In the genomic region with DNA sequence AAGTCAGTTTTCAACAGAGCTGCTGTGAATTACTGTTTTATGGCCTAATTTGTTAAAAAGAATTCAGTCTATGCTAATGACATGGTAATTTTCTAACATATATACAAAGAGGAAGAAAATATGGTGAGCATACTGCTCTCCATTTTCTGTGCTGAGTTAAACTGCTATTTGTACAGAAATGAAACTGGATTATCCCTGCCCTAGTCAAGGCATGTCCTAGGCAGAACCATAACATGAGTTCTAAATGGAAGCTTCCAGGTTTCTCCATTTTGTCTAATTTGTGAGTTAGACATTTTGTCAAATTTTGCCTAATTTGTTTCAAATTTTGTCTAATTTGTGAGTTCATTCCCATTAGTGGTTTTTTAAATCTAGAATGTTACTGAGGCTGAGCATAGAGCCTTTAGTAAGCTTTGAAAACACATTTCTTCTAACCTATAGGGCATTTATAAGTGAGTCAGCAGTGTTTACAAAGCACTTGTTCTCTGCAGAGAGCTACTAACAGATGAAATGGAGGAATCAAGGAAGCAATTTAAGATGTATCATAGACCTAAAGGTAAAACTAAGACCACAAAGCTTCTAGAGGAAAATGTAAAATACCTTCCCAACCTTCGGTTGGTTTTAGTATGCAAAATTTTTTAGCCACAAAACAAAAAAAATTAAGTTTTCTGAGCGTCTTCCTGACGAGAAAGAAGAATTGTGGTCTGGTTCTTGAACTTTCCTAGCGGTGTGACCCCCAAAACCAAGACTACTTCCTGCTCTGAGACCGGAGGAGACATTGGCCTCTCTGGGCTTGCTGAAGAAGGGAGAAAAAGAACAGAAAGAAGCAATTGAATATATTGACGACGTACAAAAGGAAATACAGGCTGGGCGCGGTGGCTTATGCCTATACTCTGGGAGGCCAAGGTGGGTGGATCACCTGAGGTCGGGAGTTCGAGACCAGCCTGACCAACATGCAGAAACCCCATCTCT, we compare ENCODE assay signal across 1 cellular context.
TF ChIP-seq lines count a peak whose summit lies in the region.

No MANE protein-coding gene starts in this region.

TF ChIP-seq in WTC11, 78 proteins besides CTCF, POLR2A, EP300 and RAD21 (continued from another document):
- TF ChIP-seq, protein P1, sequence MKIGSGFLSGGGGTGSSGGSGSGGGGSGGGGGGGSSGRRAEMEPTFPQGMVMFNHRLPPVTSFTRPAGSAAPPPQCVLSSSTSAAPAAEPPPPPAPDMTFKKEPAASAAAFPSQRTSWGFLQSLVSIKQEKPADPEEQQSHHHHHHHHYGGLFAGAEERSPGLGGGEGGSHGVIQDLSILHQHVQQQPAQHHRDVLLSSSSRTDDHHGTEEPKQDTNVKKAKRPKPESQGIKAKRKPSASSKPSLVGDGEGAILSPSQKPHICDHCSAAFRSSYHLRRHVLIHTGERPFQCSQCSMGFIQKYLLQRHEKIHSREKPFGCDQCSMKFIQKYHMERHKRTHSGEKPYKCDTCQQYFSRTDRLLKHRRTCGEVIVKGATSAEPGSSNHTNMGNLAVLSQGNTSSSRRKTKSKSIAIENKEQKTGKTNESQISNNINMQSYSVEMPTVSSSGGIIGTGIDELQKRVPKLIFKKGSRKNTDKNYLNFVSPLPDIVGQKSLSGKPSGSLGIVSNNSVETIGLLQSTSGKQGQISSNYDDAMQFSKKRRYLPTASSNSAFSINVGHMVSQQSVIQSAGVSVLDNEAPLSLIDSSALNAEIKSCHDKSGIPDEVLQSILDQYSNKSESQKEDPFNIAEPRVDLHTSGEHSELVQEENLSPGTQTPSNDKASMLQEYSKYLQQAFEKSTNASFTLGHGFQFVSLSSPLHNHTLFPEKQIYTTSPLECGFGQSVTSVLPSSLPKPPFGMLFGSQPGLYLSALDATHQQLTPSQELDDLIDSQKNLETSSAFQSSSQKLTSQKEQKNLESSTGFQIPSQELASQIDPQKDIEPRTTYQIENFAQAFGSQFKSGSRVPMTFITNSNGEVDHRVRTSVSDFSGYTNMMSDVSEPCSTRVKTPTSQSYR (CRISPR knock-in tag; IDR thresholded peaks at IDR 0.05) = no peak
- TF ChIP-seq, protein P2, sequence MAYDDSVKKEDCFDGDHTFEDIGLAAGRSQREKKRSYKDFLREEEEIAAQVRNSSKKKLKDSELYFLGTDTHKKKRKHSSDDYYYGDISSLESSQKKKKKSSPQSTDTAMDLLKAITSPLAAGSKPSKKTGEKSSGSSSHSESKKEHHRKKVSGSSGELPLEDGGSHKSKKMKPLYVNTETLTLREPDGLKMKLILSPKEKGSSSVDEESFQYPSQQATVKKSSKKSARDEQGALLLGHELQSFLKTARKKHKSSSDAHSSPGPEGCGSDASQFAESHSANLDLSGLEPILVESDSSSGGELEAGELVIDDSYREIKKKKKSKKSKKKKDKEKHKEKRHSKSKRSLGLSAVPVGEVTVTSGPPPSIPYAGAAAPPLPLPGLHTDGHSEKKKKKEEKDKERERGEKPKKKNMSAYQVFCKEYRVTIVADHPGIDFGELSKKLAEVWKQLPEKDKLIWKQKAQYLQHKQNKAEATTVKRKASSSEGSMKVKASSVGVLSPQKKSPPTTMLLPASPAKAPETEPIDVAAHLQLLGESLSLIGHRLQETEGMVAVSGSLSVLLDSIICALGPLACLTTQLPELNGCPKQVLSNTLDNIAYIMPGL (CRISPR knock-in tag; IDR thresholded peaks at IDR 0.05) = no peak
- TF ChIP-seq, protein P3, sequence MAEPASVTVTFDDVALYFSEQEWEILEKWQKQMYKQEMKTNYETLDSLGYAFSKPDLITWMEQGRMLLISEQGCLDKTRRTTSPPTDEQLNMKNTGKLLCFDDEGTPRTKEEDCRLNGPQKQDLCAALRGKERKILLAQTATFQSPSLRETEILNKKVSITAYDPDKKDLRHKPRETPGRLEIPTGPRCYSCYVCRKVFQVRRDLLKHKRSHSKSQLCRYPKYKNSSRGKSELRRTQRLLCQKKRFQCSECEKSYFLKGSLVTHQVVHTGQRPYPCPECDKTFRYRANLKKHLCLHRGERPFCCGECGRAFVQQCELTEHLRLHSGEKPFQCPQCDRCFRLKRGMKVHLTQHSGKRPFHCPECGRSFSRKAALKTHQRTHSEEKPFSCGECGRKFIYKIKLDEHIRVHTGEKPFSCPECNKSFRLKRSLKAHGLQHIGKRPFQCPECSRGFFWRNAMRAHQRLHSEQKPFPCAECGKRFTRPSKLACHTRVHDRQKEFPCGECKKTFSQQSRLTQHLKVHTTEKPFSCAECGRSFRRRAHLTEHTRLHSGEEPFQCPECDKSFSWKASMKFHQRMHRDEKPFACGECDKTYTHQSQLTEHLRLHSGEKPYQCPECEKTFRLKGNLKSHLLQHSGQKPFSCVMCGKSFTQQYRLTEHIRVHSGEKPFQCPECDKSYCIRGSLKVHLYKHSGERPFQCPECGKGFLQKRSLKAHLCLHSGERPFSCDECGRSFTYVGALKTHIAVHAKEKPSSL (CRISPR knock-in tag; conservative IDR thresholded peaks at IDR 0.05) = no peak
- TF ChIP-seq, protein P4, sequence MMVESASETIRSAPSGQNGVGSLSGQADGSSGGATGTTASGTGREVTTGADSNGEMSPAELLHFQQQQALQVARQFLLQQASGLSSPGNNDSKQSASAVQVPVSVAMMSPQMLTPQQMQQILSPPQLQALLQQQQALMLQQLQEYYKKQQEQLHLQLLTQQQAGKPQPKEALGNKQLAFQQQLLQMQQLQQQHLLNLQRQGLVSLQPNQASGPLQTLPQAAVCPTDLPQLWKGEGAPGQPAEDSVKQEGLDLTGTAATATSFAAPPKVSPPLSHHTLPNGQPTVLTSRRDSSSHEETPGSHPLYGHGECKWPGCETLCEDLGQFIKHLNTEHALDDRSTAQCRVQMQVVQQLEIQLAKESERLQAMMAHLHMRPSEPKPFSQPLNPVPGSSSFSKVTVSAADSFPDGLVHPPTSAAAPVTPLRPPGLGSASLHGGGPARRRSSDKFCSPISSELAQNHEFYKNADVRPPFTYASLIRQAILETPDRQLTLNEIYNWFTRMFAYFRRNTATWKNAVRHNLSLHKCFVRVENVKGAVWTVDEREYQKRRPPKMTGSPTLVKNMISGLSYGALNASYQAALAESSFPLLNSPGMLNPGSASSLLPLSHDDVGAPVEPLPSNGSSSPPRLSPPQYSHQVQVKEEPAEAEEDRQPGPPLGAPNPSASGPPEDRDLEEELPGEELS (CRISPR knock-in tag; IDR thresholded peaks at IDR 0.05) = no peak
- TF ChIP-seq NR1H2 (CRISPR knock-in tag; IDR thresholded peaks at IDR 0.05) = no peak
- no peak for TF ChIP-seq ZBTB21 (CRISPR knock-in tag; IDR thresholded peaks at IDR 0.05; ENCODE audit: borderline replicate concordance)
- TF ChIP-seq TP53 (CRISPR knock-in tag; IDR thresholded peaks at IDR 0.05) = no peak
